Comparison of ENCODE assay signal across 9 cellular contexts in genomic region chr19:49987159-49987698, GRCh38. TPM values are rescaled to one million over a fixed set of nuclear protein-coding genes. Genes with fewer than 3 reads are reported as not detected.
DNase-seq lines count a peak whose midpoint lies in the region; ATAC-seq and TF ChIP-seq lines count a peak whose summit lies in the region.
"Had no signal": no experiment of that assay in that cellular context is flagged by ENCODE, and none has a peak within 500 bp of the region (broad histone marks: within the 10 kb centered on the region; RNA-seq: fewer than 3 reads in every experiment).

No MANE protein-coding gene starts in this region.

- H3K9me3 Mint-ChIP-seq in GM23338: peaks cover 3% of the 10 kb centered on the region; the same call in 2 of the 3 replicates
- no peaks in the 10 kb centered on the region for H3K9me3 Mint-ChIP-seq in osteocyte (ENCODE audit: unreplicated experiment)

- TF ChIP-seq POLR2A in gastroesophageal sphincter (IDR thresholded peaks at IDR 0.05): no peak

- H3K27ac Mint-ChIP-seq in GM23338: no peak overlapping the region
- no peak overlapping the region for H3K27ac Mint-ChIP-seq in osteocyte (ENCODE audit: unreplicated experiment)
- H3K27ac Mint-ChIP-seq: dendritic cell treated with granulocyte-macrophage colony-stimulating factor and Interleukin-4, amounts not matched to agents 40 ng/mL and 50 ng/mL, for 4 days had no signal

- H3K27me3 ChIP-seq in GM23338 (ENCODE audit: insufficient read depth) (no peaks in the 10 kb centered on the region), SJCRH30 (no peaks in the 10 kb centered on the region), gastroesophageal sphincter (no peaks in the 10 kb centered on the region), thoracic aorta (replicated peaks; ENCODE audit: insufficient read depth) (no peaks in the 10 kb centered on the region)

- H3K27ac ChIP-seq in GM23338 (ENCODE audit: low read depth): no peak overlapping the region
- no peak overlapping the region for H3K27ac ChIP-seq in SJCRH30
- no peak overlapping the region for H3K27ac ChIP-seq in gastroesophageal sphincter
- H3K27ac ChIP-seq in thoracic aorta: no peak overlapping the region

- H3K36me3 ChIP-seq in GM23338 (ENCODE audit: insufficient read depth): no peaks in the 10 kb centered on the region
- H3K36me3 ChIP-seq in SJCRH30: no peaks in the 10 kb centered on the region
- H3K36me3 ChIP-seq in gastroesophageal sphincter: peaks cover 0 to 98% of the 10 kb centered on the region in 2 donors
- peaks cover 67% of the 10 kb centered on the region for H3K36me3 ChIP-seq in thoracic aorta

- H3K4me3 Mint-ChIP-seq in GM23338: no peak overlapping the region
- H3K4me3 Mint-ChIP-seq in osteocyte (ENCODE audit: unreplicated experiment): no peak overlapping the region
- H3K4me3 Mint-ChIP-seq: dendritic cell treated with granulocyte-macrophage colony-stimulating factor and Interleukin-4, amounts not matched to agents 40 ng/mL and 50 ng/mL, for 4 days had no signal

- peak; percentile 98 for ATAC-seq in GM23338
- peak; percentile 77 for ATAC-seq in gastroesophageal sphincter
- ATAC-seq in thoracic aorta (ENCODE audit: insufficient number of reproducible peaks, low FRiP score, low read depth): peak; percentile 58
- ATAC-seq in HG02678 (IDR thresholded peaks at IDR 0.05; ENCODE audit: unreplicated experiment): no peak

- H3K27me3 Mint-ChIP-seq in GM23338 (ENCODE audit: insufficient read depth, low read depth, poor library complexity) (peaks cover 9% of the 10 kb centered on the region), osteocyte (ENCODE audit: unreplicated experiment) (no peaks in the 10 kb centered on the region)
- H3K27me3 Mint-ChIP-seq: dendritic cell treated with granulocyte-macrophage colony-stimulating factor and Interleukin-4, amounts not matched to agents 40 ng/mL and 50 ng/mL, for 4 days had no signal

- no peak overlapping the region for H3K4me3 ChIP-seq in GM23338
- H3K4me3 ChIP-seq in SJCRH30: no peak overlapping the region
- no peak overlapping the region for H3K4me3 ChIP-seq in gastroesophageal sphincter
- H3K4me3 ChIP-seq in thoracic aorta: no peak overlapping the region

- H3K36me3 Mint-ChIP-seq in GM23338 (ENCODE audit: low read depth): no peaks in the 10 kb centered on the region; the same call in 1 of the 3 replicates
- H3K36me3 Mint-ChIP-seq in osteocyte (ENCODE audit: unreplicated experiment): peaks cover 32% of the 10 kb centered on the region

- no peaks in the 10 kb centered on the region; the same call in 1 of the 2 replicates for H4K20me1 ChIP-seq in GM23338 (replicated peaks; ENCODE audit: insufficient read depth)

- 10 to 12% methylated on average over 3 to 9 of the region's 9 CpGs for WGBS in gastroesophageal sphincter (ENCODE audit: low coverage in 1 of 2), 2 donors

- TF ChIP-seq CTCF in GM23338 (conservative IDR thresholded peaks at IDR 0.05; ENCODE audit: low read depth in 2 of 2): 0 out of 4 replicates have a peak, but pooled peaks of 1 of the 2 experiments have one; percentile 2
- peak in 2 of 4 experiments; percentile 27 to 37 for TF ChIP-seq CTCF in gastroesophageal sphincter (IDR thresholded peaks at IDR 0.05)
- TF ChIP-seq CTCF in osteocyte (IDR thresholded peaks at IDR 0.05): peak; percentile 34
- TF ChIP-seq CTCF in thoracic aorta (IDR thresholded peaks at IDR 0.05): no peak

- no peak overlapping the region for H3K4me2 ChIP-seq in GM23338

- no peak for TF ChIP-seq EP300 in gastroesophageal sphincter (IDR thresholded peaks at IDR 0.05)

- H3K9me3 ChIP-seq in SJCRH30 (replicated peaks) (0 out of 2 replicates have a peak, but pooled peaks cover 4% of the 10 kb centered on the region), gastroesophageal sphincter (no peaks in the 10 kb centered on the region), thoracic aorta (no peaks in the 10 kb centered on the region)

- no peaks in the 10 kb centered on the region for H3K79me2 ChIP-seq in GM23338 (replicated peaks; ENCODE audit: insufficient read depth)

- H3K9me2 ChIP-seq in GM23338 (ENCODE audit: insufficient read depth): no peaks in the 10 kb centered on the region

- DNase-seq in GM23338 (ENCODE audit: low spot score) (peak; percentile 99), SJCRH30 (peak; percentile 98), osteocyte (ENCODE audit: extremely low spot score, unreplicated experiment) (peak; percentile 95), thoracic aorta (ENCODE audit: low spot score) (peak; percentile 66), NCI-H128 (lab: John Stamatoyannopoulos, UW; ENCODE audit: unreplicated experiment) (no peak)
- DNase-seq in activated naive CD4-positive, alpha-beta T cell (lab: John Stamatoyannopoulos, UW): peak in 3 of 4 experiments; percentile 28 to 67 (median 35)

- H2AFZ ChIP-seq in GM23338: no peak overlapping the region

- no peaks in the 10 kb centered on the region for H3K4me1 ChIP-seq in GM23338 (ENCODE audit: insufficient read depth)
- H3K4me1 ChIP-seq in SJCRH30: no peaks in the 10 kb centered on the region
- no peaks in the 10 kb centered on the region for H3K4me1 ChIP-seq in gastroesophageal sphincter
- no peaks in the 10 kb centered on the region for H3K4me1 ChIP-seq in thoracic aorta (ENCODE audit: control insufficient read depth in 1 of 2, low read depth in 2 of 2)

- H3K4me1 Mint-ChIP-seq in GM23338 (no peaks in the 10 kb centered on the region; the same call in 2 of the 3 replicates), osteocyte (ENCODE audit: unreplicated experiment) (no peaks in the 10 kb centered on the region)

- no peaks in the 10 kb centered on the region for H3F3A ChIP-seq in GM23338 (replicated peaks; ENCODE audit: low read depth)

TF ChIP-seq in GM23338, 12 proteins besides CTCF, POLR2A, EP300 and RAD21 (continues in another document):
- TF ChIP-seq ZNF331 (CRISPR knock-in tag; IDR thresholded peaks at IDR 0.05; ENCODE audit: low read depth) (peak; percentile 65), JUNB (IDR thresholded peaks at IDR 0.05; ENCODE audit: unreplicated experiment) (no peak), STAT1 (IDR thresholded peaks at IDR 0.05; ENCODE audit: unreplicated experiment) (no peak), NANOG (IDR thresholded peaks at IDR 0.05; ENCODE audit: borderline replicate concordance) (no peak), REST (IDR thresholded peaks at IDR 0.05; ENCODE audit: unreplicated experiment) (peak; percentile 93), CREB1 (CRISPR knock-in tag; IDR thresholded peaks at IDR 0.05; ENCODE audit: low read depth) (peak; percentile 79), ZNF114 (CRISPR knock-in tag; IDR thresholded peaks at IDR 0.05) (peak; percentile 100)

RNA-seq across cellular contexts. Expression of gene SIGLEC11, which starts 26.3 kb away (rescaled TPM):
- total RNA-seq in GM23338 (2014; rRNA removed; shearing (Covaris generic)): not detected in 2 replicates
- not detected in 2 replicates for polyA plus RNA-seq in GM23338 (2016; fragmentation: Nextera tagmentation; extraction: Ambion mirVana)
- total RNA-seq in SJCRH30 (2014; rRNA removed; shearing (Covaris generic)): 2.7 and 4.5 TPM in 2 replicates
- total RNA-seq in gastroesophageal sphincter (1 to 10 TPM in 3 of 4 donors, under 1 TPM in 1; 0.85 to 3.6 (median 1.3) TPM), osteocyte (not detected in 2 replicates), thoracic aorta (10 to 100 TPM in 1 of 2 donors, 1 to 10 TPM in 1; 2.8 to 10.0 TPM)

RNA-seq across cellular contexts. Expression of gene VRK3, which starts 37.9 kb away (rescaled TPM):
- 20.4 and 29.1 TPM in 2 replicates for total RNA-seq in GM23338 (2014; rRNA removed; shearing (Covaris generic))
- 17.4 and 19.2 TPM in 2 replicates for polyA plus RNA-seq in GM23338 (2016; fragmentation: Nextera tagmentation; extraction: Ambion mirVana)
- total RNA-seq in SJCRH30 (2014; rRNA removed; shearing (Covaris generic)): 16.9 and 23.1 TPM in 2 replicates
- total RNA-seq in gastroesophageal sphincter: 10 to 100 TPM; 17.5 to 34.3 (median 26.0) TPM
- total RNA-seq in osteocyte: 31.5 and 35.8 TPM in 2 replicates
- total RNA-seq in thoracic aorta: 10 to 100 TPM; 27.5 to 33.4 TPM

RNA-seq across cellular contexts. Expression of gene ZNF473, which starts 38.6 kb away (rescaled TPM):
- total RNA-seq in GM23338 (2014; rRNA removed; shearing (Covaris generic)): 17.4 and 18.9 TPM in 2 replicates
- 1.5 and 3.3 TPM in 2 replicates for polyA plus RNA-seq in GM23338 (2016; fragmentation: Nextera tagmentation; extraction: Ambion mirVana)
- 18.9 and 21.4 TPM in 2 replicates for total RNA-seq in SJCRH30 (2014; rRNA removed; shearing (Covaris generic))
- total RNA-seq in gastroesophageal sphincter (10 to 100 TPM in 2 of 4 donors, 1 to 10 TPM in 2; 5.5 to 20.9 (median 11.4) TPM), osteocyte (9.8 and 10.4 TPM in 2 replicates), thoracic aorta (1 to 10 TPM; 2.4 to 6.5 TPM)

RNA-seq across cellular contexts. Expression of gene NUP62, which starts 57.9 kb away (rescaled TPM):
- total RNA-seq in GM23338 (2014; rRNA removed; shearing (Covaris generic)): 87.7 and 99.4 TPM in 2 replicates
- polyA plus RNA-seq in GM23338 (2016; fragmentation: Nextera tagmentation; extraction: Ambion mirVana): 54.0 and 55.5 TPM in 2 replicates
- 87.8 and 88.7 TPM in 2 replicates for total RNA-seq in SJCRH30 (2014; rRNA removed; shearing (Covaris generic))
- total RNA-seq in gastroesophageal sphincter (10 to 100 TPM; 30.1 to 43.2 (median 37.7) TPM), osteocyte (57.7 and 65.1 TPM in 2 replicates), thoracic aorta (10 to 100 TPM; 29.9 to 34.3 TPM)

RNA-seq across cellular contexts. Expression of gene ATF5, which starts 58.2 kb away (rescaled TPM):
- 7.4 and 8.2 TPM in 2 replicates for total RNA-seq in GM23338 (2014; rRNA removed; shearing (Covaris generic))
- 9.6 and 10.3 TPM in 2 replicates for polyA plus RNA-seq in GM23338 (2016; fragmentation: Nextera tagmentation; extraction: Ambion mirVana)
- total RNA-seq in SJCRH30 (2014; rRNA removed; shearing (Covaris generic)): 8.4 and 8.9 TPM in 2 replicates
- 10 to 100 TPM; 12.3 to 22.7 (median 16.7) TPM for total RNA-seq in gastroesophageal sphincter
- total RNA-seq in osteocyte: 20.1 and 22.0 TPM in 2 replicates
- total RNA-seq in thoracic aorta: 1 to 10 TPM; 8.4 to 9.8 TPM
